1 cellular context compared by ENCODE assay signal in the genomic region with DNA sequence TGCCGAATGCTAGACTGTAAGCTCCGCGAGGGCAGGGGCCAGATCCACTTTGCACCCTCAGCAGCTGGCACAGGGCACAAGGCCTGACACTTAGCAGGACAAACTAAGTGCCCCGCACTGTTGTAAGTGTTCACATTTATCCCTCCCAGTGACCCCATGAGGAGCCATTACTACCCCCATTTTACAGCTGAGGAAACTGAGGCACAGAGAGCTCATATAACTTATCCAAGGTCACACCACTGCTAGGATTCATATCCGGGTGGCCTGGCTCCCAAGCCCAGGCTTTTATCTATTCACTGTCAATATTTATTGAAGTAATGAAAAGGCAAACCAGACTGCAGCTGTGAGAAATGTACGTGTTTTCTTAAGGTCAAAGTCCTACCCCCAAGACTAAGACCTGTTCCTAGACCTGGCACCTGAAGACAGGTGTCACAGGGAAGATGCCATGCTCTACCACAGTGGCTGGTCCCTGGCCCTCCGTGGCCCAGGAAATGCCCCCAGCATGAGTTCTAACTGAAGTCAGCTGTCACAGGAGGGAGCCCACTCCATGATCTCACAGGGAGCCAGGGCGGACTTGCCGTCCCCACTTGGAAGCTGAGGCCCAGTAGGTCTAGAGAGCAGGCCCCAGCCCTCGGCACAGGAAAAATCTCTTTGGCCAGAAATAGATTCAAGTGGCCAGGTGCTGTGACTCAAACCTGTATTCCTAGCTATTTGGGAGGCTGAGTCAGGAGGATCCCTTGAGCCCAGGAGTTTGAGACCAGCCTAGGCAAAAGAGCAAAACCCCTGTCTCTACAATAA.
TF ChIP-seq lines count a peak whose summit lies in the region.

No MANE protein-coding gene starts in this region.

TF ChIP-seq in K562, 482 proteins besides CTCF, POLR2A, EP300 and RAD21:
- TF ChIP-seq ZNF41 (CRISPR knock-in tag; conservative IDR thresholded peaks at IDR 0.05): no peak
- no peak for TF ChIP-seq THRAP3 (IDR thresholded peaks at IDR 0.05; ENCODE audit: borderline replicate concordance)
- TF ChIP-seq TRIM24 (IDR thresholded peaks at IDR 0.05): peak in 1 of 2 experiments; percentile 19; a peak in 1 of 4 replicates
- TF ChIP-seq ZNF316 (IDR thresholded peaks at IDR 0.05): peak; percentile 67
- TF ChIP-seq RBM25 (IDR thresholded peaks at IDR 0.05; ENCODE audit: low read depth, low read length, severe bottlenecking): peak; percentile 39
- TF ChIP-seq BCOR (IDR thresholded peaks at IDR 0.05): peak; percentile 70
- TF ChIP-seq FOXA1 (IDR thresholded peaks at IDR 0.05; ENCODE audit: borderline replicate concordance): no peak
- TF ChIP-seq, protein P1, sequence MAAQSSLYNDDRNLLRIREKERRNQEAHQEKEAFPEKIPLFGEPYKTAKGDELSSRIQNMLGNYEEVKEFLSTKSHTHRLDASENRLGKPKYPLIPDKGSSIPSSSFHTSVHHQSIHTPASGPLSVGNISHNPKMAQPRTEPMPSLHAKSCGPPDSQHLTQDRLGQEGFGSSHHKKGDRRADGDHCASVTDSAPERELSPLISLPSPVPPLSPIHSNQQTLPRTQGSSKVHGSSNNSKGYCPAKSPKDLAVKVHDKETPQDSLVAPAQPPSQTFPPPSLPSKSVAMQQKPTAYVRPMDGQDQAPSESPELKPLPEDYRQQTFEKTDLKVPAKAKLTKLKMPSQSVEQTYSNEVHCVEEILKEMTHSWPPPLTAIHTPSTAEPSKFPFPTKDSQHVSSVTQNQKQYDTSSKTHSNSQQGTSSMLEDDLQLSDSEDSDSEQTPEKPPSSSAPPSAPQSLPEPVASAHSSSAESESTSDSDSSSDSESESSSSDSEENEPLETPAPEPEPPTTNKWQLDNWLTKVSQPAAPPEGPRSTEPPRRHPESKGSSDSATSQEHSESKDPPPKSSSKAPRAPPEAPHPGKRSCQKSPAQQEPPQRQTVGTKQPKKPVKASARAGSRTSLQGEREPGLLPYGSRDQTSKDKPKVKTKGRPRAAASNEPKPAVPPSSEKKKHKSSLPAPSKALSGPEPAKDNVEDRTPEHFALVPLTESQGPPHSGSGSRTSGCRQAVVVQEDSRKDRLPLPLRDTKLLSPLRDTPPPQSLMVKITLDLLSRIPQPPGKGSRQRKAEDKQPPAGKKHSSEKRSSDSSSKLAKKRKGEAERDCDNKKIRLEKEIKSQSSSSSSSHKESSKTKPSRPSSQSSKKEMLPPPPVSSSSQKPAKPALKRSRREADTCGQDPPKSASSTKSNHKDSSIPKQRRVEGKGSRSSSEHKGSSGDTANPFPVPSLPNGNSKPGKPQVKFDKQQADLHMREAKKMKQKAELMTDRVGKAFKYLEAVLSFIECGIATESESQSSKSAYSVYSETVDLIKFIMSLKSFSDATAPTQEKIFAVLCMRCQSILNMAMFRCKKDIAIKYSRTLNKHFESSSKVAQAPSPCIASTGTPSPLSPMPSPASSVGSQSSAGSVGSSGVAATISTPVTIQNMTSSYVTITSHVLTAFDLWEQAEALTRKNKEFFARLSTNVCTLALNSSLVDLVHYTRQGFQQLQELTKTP (IDR thresholded peaks at IDR 0.05; ENCODE audit: low read depth in 1 of 2, partially characterized antibody in 2 of 2): no peak
- no peak for TF ChIP-seq ARID1B (IDR thresholded peaks at IDR 0.05)
